10 cellular contexts compared by ENCODE assay signal in genomic region chr3:31958721-31959152, GRCh38. TPM values are rescaled to one million over a fixed set of nuclear protein-coding genes. Genes with fewer than 3 reads are reported as not detected.
DNase-seq lines count a peak whose midpoint lies in the region; FAIRE-seq and TF ChIP-seq lines count a peak whose summit lies in the region.
"Had no signal": no experiment of that assay in that cellular context is flagged by ENCODE, and none has a peak within 500 bp of the region (broad histone marks: within the 10 kb centered on the region; RNA-seq: fewer than 3 reads in every experiment).

No MANE protein-coding gene starts in this region.

- peaks cover 6% of the 10 kb centered on the region for H3K79me1 ChIP-seq in trophoblast cell (ENCODE audit: low read length)

- H3K9ac ChIP-seq in fibroblast of lung (ENCODE audit: insufficient read depth, low read length) (no peak overlapping the region), trophoblast cell (ENCODE audit: low read length) (no peak overlapping the region)

- H3K4me2 ChIP-seq in fibroblast of lung (ENCODE audit: extremely low read depth, insufficient read depth, low read length): peak overlapping the region; percentile 17
- no peak overlapping the region for H3K4me2 ChIP-seq in trophoblast cell (ENCODE audit: low read length)

- H3K27ac ChIP-seq in fibroblast of lung (ENCODE audit: insufficient read depth, low read length) (no peak overlapping the region), trophoblast cell (ENCODE audit: low read depth, low read length) (peak overlapping the region; percentile 32)

- WGBS in trophoblast cell (ENCODE audit: extremely low coverage, insufficient coverage, insufficient read length): no CpG with 5 or more reads among the region's 2 CpGs

- H4K12ac ChIP-seq in trophoblast cell (ENCODE audit: low read depth, low read length): no peak overlapping the region

- TF ChIP-seq CTCF in fibroblast of lung (conservative IDR thresholded peaks at IDR 0.05 in 1 of 2, IDR thresholded peaks at IDR 0.05 in 1 of 2; ENCODE audit: low read depth in 1 of 2, low read length in 2 of 2): no peak

- FAIRE-seq in urothelium cell line (lab: Jason Lieb, UNC): no peak

- H3K79me2 ChIP-seq in fibroblast of lung (ENCODE audit: control insufficient read depth, insufficient read depth, low read length): no peaks in the 10 kb centered on the region
- no peaks in the 10 kb centered on the region for H3K79me2 ChIP-seq in trophoblast cell (ENCODE audit: control insufficient read depth, insufficient read depth, low read length, poor library complexity)

- H3K4me1 ChIP-seq in fibroblast of lung (ENCODE audit: control insufficient read depth, extremely low read depth, insufficient read depth, low read length): peaks cover 14% of the 10 kb centered on the region
- H3K4me1 ChIP-seq in trophoblast cell (ENCODE audit: control insufficient read depth in 1 of 2, insufficient read depth in 2 of 2, low read length in 2 of 2): peaks cover 5 to 11% of the 10 kb centered on the region in 2 experiments

- no peak overlapping the region for H3K23ac ChIP-seq in trophoblast cell (ENCODE audit: low read length)

- H2AK5ac ChIP-seq in trophoblast cell (ENCODE audit: low read length): no peak overlapping the region

- H3K18ac ChIP-seq in trophoblast cell (ENCODE audit: low read length): no peak overlapping the region

- H4K20me1 ChIP-seq in fibroblast of lung (ENCODE audit: control insufficient read depth, extremely low read depth, insufficient read depth, low read length): no peaks in the 10 kb centered on the region

- H4K91ac ChIP-seq in trophoblast cell (ENCODE audit: low read depth, low read length): no peak overlapping the region

- H2BK120ac ChIP-seq in trophoblast cell (ENCODE audit: insufficient read depth, low read length, poor library complexity): no peak overlapping the region

- H2BK12ac ChIP-seq in trophoblast cell (ENCODE audit: low read length): no peak overlapping the region

- no peak overlapping the region for H3K4ac ChIP-seq in trophoblast cell (ENCODE audit: low read depth, low read length)

- H4K8ac ChIP-seq in trophoblast cell (ENCODE audit: low read depth, low read length): no peak overlapping the region

- H3K9me3 ChIP-seq in fibroblast of lung (ENCODE audit: control insufficient read depth, insufficient read depth, low read depth, low read length) (no peaks in the 10 kb centered on the region), trophoblast cell (ENCODE audit: insufficient read depth, low read depth, low read length) (peaks cover 2% of the 10 kb centered on the region)

- H3K36me3 ChIP-seq in fibroblast of lung (ENCODE audit: control insufficient read depth, insufficient read depth, low read length): no peaks in the 10 kb centered on the region
- H3K36me3 ChIP-seq in trophoblast cell (ENCODE audit: control insufficient read depth in 1 of 2, insufficient read depth in 2 of 2, low read length in 2 of 2): peaks cover 0 to 2% of the 10 kb centered on the region in 2 experiments

- DNase-seq in DMS79 treated with DMSO at 0.1 percent for 48 hours (lab: John Stamatoyannopoulos, UW) (peak; percentile 80), NCI-H2196 treated with DMSO at 0.1 percent for 48 hours (lab: John Stamatoyannopoulos, UW; ENCODE audit: unreplicated experiment) (peak; percentile 13), fibroblast of lung (ENCODE audit: low read depth in 2 of 2) (no peak), trophoblast cell (no peak), RPMI8226 (no peak), NK-92 (lab: John Stamatoyannopoulos, UW; ENCODE audit: unreplicated experiment) (no peak), urothelium cell line (ENCODE audit: low spot score) (no peak)
- no peak for DNase-seq in stimulated activated naive CD4-positive, alpha-beta T cell treated with Interleukin-2 at 50 U/mL for 16 hours (lab: John Stamatoyannopoulos, UW)
- DNase-seq: CD4-positive, alpha-beta T cell; stimulated activated naive CD8-positive, alpha-beta T cell treated with anti-CD3 and anti-CD28 coated beads, Interleukin-15, amount 100 ng/mL, for 72 hours had no signal

- H3K4me3 ChIP-seq in fibroblast of lung (replicated peaks in 1 of 4; ENCODE audit: control extremely low read depth in 1 of 4, insufficient read depth in 1 of 4, low read depth in 3 of 4, low read length in 4 of 4) (no peak overlapping the region), trophoblast cell (ENCODE audit: low read depth, low read length) (no peak overlapping the region)

- no peak overlapping the region for H3K14ac ChIP-seq in trophoblast cell (ENCODE audit: low read length)

- no peak overlapping the region for H2BK5ac ChIP-seq in trophoblast cell (ENCODE audit: low read depth, low read length, poor library complexity)

- H2AFZ ChIP-seq in fibroblast of lung (ENCODE audit: low read length): no peak overlapping the region
- no peak overlapping the region for H2AFZ ChIP-seq in trophoblast cell (ENCODE audit: insufficient read depth, low read length, poor library complexity)

- no peaks in the 10 kb centered on the region for H3K27me3 ChIP-seq in fibroblast of lung (ENCODE audit: control insufficient read depth, insufficient read depth, low read length)
- H3K27me3 ChIP-seq in trophoblast cell (ENCODE audit: insufficient read depth, low read length): no peaks in the 10 kb centered on the region

RNA-seq across cellular contexts. Expression of gene OSBPL10, which starts 22.3 kb away (rescaled TPM):
- total RNA-seq in fibroblast of lung: 3.6 and 7.1 TPM in 2 replicates
- polyA plus RNA-seq in fibroblast of lung: 7.5 and 9.9 TPM in 2 replicates
- 7.4 and 9.9 TPM in 2 replicates for polyA plus RNA-seq in fibroblast of lung (2012)
- 13.7 and 15.9 TPM in 2 replicates for polyA minus RNA-seq in fibroblast of lung (ENCODE audit: low replicate concordance)
- 22.4 and 26.0 TPM in 2 replicates for polyA plus RNA-seq in trophoblast cell (2013)
- total RNA-seq: CD4-positive, alpha-beta T cell had no signal

RNA-seq across cellular contexts. Expression of gene ZNF860, which starts 22.8 kb away (rescaled TPM):
- under 0.01 and 0.50 TPM in 2 replicates for total RNA-seq in fibroblast of lung
- 0.52 and 0.70 TPM in 2 replicates for polyA plus RNA-seq in fibroblast of lung
- polyA plus RNA-seq in fibroblast of lung (2012): 0.20 and 0.48 TPM in 2 replicates
- polyA minus RNA-seq in fibroblast of lung (ENCODE audit: low replicate concordance): 0.11 TPM in 1 of 2 replicates, not detected in the other
- 2.2 TPM in 2 replicates for polyA plus RNA-seq in trophoblast cell (2013)
- total RNA-seq: CD4-positive, alpha-beta T cell had no signal

Comparison
In these comparisons a context has a peak if more than half of its experiments do, and no peak if none do; other contexts are left out.
1. DNase-seq: peak in DMS79 treated with DMSO at 0.1 percent for 48 hours (single experiment) and NCI-H2196 treated with DMSO at 0.1 percent for 48 hours (single experiment); none in fibroblast of lung (0 of 2), trophoblast cell (0 of 2), RPMI8226 (single experiment), NK-92 (single experiment), urothelium cell line (single experiment) and stimulated activated naive CD4-positive, alpha-beta T cell treated with Interleukin-2 at 50 U/mL for 16 hours (single experiment).